In the genomic region with DNA sequence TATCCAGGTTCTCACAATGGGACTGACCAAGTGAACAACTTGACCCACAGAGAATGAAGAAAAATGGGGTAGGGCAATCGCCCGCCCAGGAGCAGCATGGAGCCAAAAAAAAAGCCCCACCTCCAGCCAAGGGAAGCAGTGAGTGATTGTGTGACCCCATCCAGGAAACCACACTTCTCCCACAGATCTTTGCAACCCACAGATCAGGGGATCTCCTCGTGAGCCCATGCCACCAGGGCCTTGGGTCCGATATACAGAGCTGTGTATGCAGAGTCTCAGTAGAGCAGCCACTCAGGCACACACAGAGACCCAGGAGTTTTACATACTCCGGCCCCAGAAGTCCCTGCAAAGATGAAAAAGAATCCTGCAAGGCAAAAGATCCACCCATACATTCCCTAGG, we compare ENCODE assay signal across 10 cellular contexts. TPM values are rescaled to one million over a fixed set of nuclear protein-coding genes. Genes with fewer than 3 reads are reported as not detected.
"Had no signal": no experiment of that assay in that cellular context is flagged by ENCODE, and none has a peak within 500 bp of the region (broad histone marks: within the 10 kb centered on the region; RNA-seq: fewer than 3 reads in every experiment).

No MANE protein-coding gene starts in this region.

- DNase-seq: activated CD4-positive, alpha-beta memory T cell treated with anti-CD3 and anti-CD28 coated beads for 36 hours; activated gamma-delta T cell treated with Interleukin-2 at 50 U/mL for 16 hours; activated naive CD8-positive, alpha-beta T cell treated with anti-CD3 and anti-CD28 coated beads for 36 hours; activated T-cell treated with anti-CD3 and anti-CD28 coated beads, Interleukin-2, amount 50 U/mL, for 72 hours; spleen; stimulated activated CD4-positive, alpha-beta T cell treated with anti-CD3 and anti-CD28 coated beads, Interleukin-1b, Interleukin-23, amount 100 ng/mL, for 48 hours; tibial artery had no signal

- H3K36me3 ChIP-seq: right atrium auricular region, spleen, tibial artery had no signal

- H3K4me1 ChIP-seq: right atrium auricular region, spleen had no signal

- H3K4me3 Mint-ChIP-seq: activated CD4-positive, alpha-beta memory T cell treated with anti-CD3 and anti-CD28 coated beads for 36 hours; activated naive CD8-positive, alpha-beta T cell treated with anti-CD3 and anti-CD28 coated beads for 36 hours; activated T-cell treated with anti-CD3 and anti-CD28 coated beads, Interleukin-2, amount 50 U/mL, for 72 hours; stimulated activated memory B cell treated with anti-CD40 and anti-IgM and Interleukin-4, amounts not matched to agents 10 μg/mL and 1 μg/mL and 100 μg/mL, for 72 hours had no signal

- H3K27ac Mint-ChIP-seq: activated CD4-positive, alpha-beta memory T cell treated with anti-CD3 and anti-CD28 coated beads for 36 hours; activated naive CD8-positive, alpha-beta T cell treated with anti-CD3 and anti-CD28 coated beads for 36 hours; activated T-cell treated with anti-CD3 and anti-CD28 coated beads, Interleukin-2, amount 50 U/mL, for 72 hours; stimulated activated memory B cell treated with anti-CD40 and anti-IgM and Interleukin-4, amounts not matched to agents 10 μg/mL and 1 μg/mL and 100 μg/mL, for 72 hours had no signal

- ATAC-seq: activated T-cell treated with anti-CD3 and anti-CD28 coated beads, Interleukin-2, amount 50 U/mL, for 72 hours; stimulated activated memory B cell treated with anti-CD40 and anti-IgM and Interleukin-4, amounts not matched to agents 10 μg/mL and 1 μg/mL and 100 μg/mL, for 72 hours had no signal

- H3K27ac ChIP-seq: right atrium auricular region, spleen, VCaP had no signal

- H3K4me3 ChIP-seq: right atrium auricular region, spleen, tibial artery had no signal

- H3K4me1 Mint-ChIP-seq: activated naive CD8-positive, alpha-beta T cell treated with anti-CD3 and anti-CD28 coated beads for 36 hours; stimulated activated memory B cell treated with anti-CD40 and anti-IgM and Interleukin-4, amounts not matched to agents 10 μg/mL and 1 μg/mL and 100 μg/mL, for 72 hours had no signal

- H3K27me3 ChIP-seq: right atrium auricular region, tibial artery had no signal

RNA-seq across cellular contexts. Expression of a gene that starts 35.7 kb away (rescaled TPM):
- total RNA-seq: activated CD4-positive, alpha-beta memory T cell treated with anti-CD3 and anti-CD28 coated beads for 36 hours; activated naive CD8-positive, alpha-beta T cell treated with anti-CD3 and anti-CD28 coated beads for 36 hours; activated T-cell treated with anti-CD3 and anti-CD28 coated beads, Interleukin-2, amount 50 U/mL, for 72 hours had no signal
